Comparison of ENCODE assay signal across 8 cellular contexts in the genomic region with DNA sequence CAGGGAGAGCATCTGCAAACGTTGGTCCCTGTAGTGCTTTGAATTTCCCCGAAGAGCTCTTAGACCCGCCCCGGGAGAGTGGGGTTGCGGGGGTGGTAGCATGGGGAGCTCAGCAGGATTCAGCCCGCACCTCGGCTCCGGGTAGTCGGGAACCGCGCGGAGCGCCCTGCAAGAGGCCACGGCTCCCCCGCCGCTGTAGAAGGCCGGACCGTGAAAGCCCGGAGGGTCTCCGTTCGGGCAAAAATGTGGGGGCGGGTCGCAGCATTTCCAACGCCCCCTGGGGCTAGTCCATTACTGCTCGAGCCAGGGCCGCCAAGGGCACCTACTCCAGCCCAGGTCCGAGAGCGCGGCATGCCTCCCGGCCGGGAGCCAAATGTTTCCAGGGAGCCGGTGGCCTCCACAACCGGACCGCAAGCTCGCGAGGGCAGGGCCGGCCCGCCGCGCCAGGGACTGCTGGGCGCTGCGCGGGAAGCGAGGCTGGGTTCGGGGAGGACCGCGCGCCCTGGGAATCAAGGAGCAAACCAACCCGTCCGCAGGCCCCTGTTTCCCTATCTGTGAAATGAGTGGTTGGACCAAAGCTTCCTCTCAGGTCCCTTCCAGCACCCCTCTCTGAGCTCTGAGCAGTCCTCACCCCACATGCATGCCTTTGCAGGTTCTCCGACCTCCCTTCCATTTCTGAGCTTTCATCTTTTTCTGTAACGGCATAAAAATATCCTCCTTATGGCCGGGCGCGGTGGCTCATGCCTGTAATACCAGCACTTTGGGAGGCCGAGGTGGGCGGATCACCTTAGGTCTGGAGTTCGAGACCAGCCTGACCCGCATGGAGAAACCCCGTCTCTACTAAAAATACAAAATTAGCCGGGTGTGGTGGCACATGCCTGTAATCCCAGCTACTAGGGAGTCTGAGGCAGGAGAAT. TPM values are rescaled to one million over a fixed set of nuclear protein-coding genes. Genes with fewer than 3 reads are reported as not detected.
DNase-seq lines count a peak whose midpoint lies in the region; ATAC-seq and TF ChIP-seq lines count a peak whose summit lies in the region.

No MANE protein-coding gene starts in this region.

- CTCF ChIA-PET in BJ (lab: Yijun Ruan, JAX): interaction anchor here (0.8 to 2.5 kb wide), 14 partner anchors 14 to 422 kb away, joined by 3 to 9 read pairs (median 3); partner anchors contain the start of gene SRP9

- intact Hi-C loops in left colon (cut with DNase I, micrococcal nuclease): no loop called here

- H3K27me3 ChIP-seq in BJ (ENCODE audit: control insufficient read depth, insufficient read depth, low read length): no peaks in the 10 kb centered on the region

- peak overlapping the region; percentile 57 for H3K4me3 ChIP-seq in BJ (ENCODE audit: low read depth, low read length)

- POLR2A ChIA-PET in BJ (lab: Charles Lee): interaction anchor here (0.6 to 0.7 kb wide), 3 partner anchors 33 to 408 kb away, joined by 3 to 9 read pairs (median 5); no protein-coding TSS in a partner anchor

- H3K27ac ChIP-seq in cingulate gyrus (ENCODE audit: low read depth, low read length): peak overlapping the region; percentile 96

- no peaks in the 10 kb centered on the region; the same call in 1 of the 2 replicates for H3K36me3 ChIP-seq in BJ (ENCODE audit: control insufficient read depth, insufficient read depth, low read length)

- DNase-seq in BJ (ENCODE audit: low read depth): no peak
- DNase-seq in left colon: peak; percentile 44 to 70
- peak; percentile 45 for DNase-seq in stimulated activated CD4-positive, alpha-beta T cell treated with anti-CD3 and anti-CD28 coated beads, Interleukin-4, amount 100 ng/mL, for 1 hour
- DNase-seq in NCI-H446 (lab: John Stamatoyannopoulos, UW): no peak

- peak; percentile 40 for ATAC-seq in GM19395 (IDR thresholded peaks at IDR 0.05; ENCODE audit: unreplicated experiment)
- peak; percentile 37 for ATAC-seq in HG03439 (IDR thresholded peaks at IDR 0.05; ENCODE audit: unreplicated experiment)
- ATAC-seq in SK-N-SH treated with all-trans-retinoic acid at 6 μM for 48 hours: peak; percentile 73
- ATAC-seq in left colon: peak; percentile 20

- TF ChIP-seq CTCF in BJ (IDR thresholded peaks at IDR 0.05; ENCODE audit: insufficient read depth, low read depth, low read length): no peak

TF ChIP-seq in SK-N-SH treated with all-trans-retinoic acid at 6 μM for 48 hours, 23 proteins besides CTCF, POLR2A, EP300 and RAD21:
- TF ChIP-seq ZC3H10 (CRISPR knock-in tag; IDR thresholded peaks at IDR 0.05): no peak
- TF ChIP-seq BACH2 (CRISPR knock-in tag; IDR thresholded peaks at IDR 0.05; ENCODE audit: borderline replicate concordance): no peak
- no peak for TF ChIP-seq TOX (CRISPR knock-in tag; IDR thresholded peaks at IDR 0.05; ENCODE audit: borderline replicate concordance)
- TF ChIP-seq PPARA (CRISPR knock-in tag; IDR thresholded peaks at IDR 0.05; ENCODE audit: borderline replicate concordance): no peak
- TF ChIP-seq GLIS3 (CRISPR knock-in tag; IDR thresholded peaks at IDR 0.05): no peak
- TF ChIP-seq ZNF565 (CRISPR knock-in tag; conservative IDR thresholded peaks at IDR 0.05; ENCODE audit: low read depth): no peak
- TF ChIP-seq ZFP3 (CRISPR knock-in tag; IDR thresholded peaks at IDR 0.05): no peak
- no peak for TF ChIP-seq ZNF70 (CRISPR knock-in tag; IDR thresholded peaks at IDR 0.05)
- no peak for TF ChIP-seq ARNTL (CRISPR knock-in tag; IDR thresholded peaks at IDR 0.05; ENCODE audit: borderline replicate concordance, low read depth)
- TF ChIP-seq TSHZ2 (CRISPR knock-in tag; IDR thresholded peaks at IDR 0.05): no peak

RNA-seq across cellular contexts. Expression of gene TMEM63A, which starts 0.8 kb away (rescaled TPM):
- 25.3 and 41.8 TPM in 2 replicates for polyA plus RNA-seq in BJ (2011; rRNA removed)
- polyA minus RNA-seq in BJ (2011; rRNA and poly(A)+ RNA removed): 24.0 and 27.7 TPM in 2 replicates
- 100 to 1,000 TPM; 108 to 196 TPM for total RNA-seq in left colon

RNA-seq across cellular contexts. Expression of gene LEFTY1, which starts 6.0 kb away (rescaled TPM):
- polyA plus RNA-seq in BJ (2011; rRNA removed): 0.09 and 0.10 TPM in 2 replicates
- 0.28 TPM in 1 of 2 replicates, not detected in the other for polyA minus RNA-seq in BJ (2011; rRNA and poly(A)+ RNA removed)
- 100 to 1,000 TPM; 106 to 385 TPM for total RNA-seq in left colon

RNA-seq across cellular contexts. Expression of gene PYCR2, which starts 41.1 kb away (rescaled TPM):
- 44.8 and 81.1 TPM in 2 replicates for polyA plus RNA-seq in BJ (2011; rRNA removed)
- polyA minus RNA-seq in BJ (2011; rRNA and poly(A)+ RNA removed): 30.2 and 51.5 TPM in 2 replicates
- 10 to 100 TPM; 34.8 to 42.3 TPM for total RNA-seq in left colon

RNA-seq across cellular contexts. Expression of gene LEFTY2, which starts 58.1 kb away (rescaled TPM):
- not detected in 2 replicates for polyA plus RNA-seq in BJ (2011; rRNA removed)
- not detected in 2 replicates for polyA minus RNA-seq in BJ (2011; rRNA and poly(A)+ RNA removed)
- total RNA-seq in left colon: 10 to 100 TPM in 1 of 2 donors, under 1 TPM in 1; 0.36 to 74.3 TPM

Comparison
In these comparisons a context has a peak if more than half of its experiments do, and no peak if none do; other contexts are left out.
1. DNase-seq: peak in left colon (2 of 2) and stimulated activated CD4-positive, alpha-beta T cell treated with anti-CD3 and anti-CD28 coated beads, Interleukin-4, amount 100 ng/mL, for 1 hour (single experiment); none in BJ (single experiment) and NCI-H446 (0 of 2).
2. ATAC-seq: peak in every context shown above with its lines; median percentile 73 in SK-N-SH treated with all-trans-retinoic acid at 6 μM for 48 hours; 40 in GM19395; 37 in HG03439; 20 in left colon.